ENCODE assay signal across 8 cellular contexts in the genomic region with DNA sequence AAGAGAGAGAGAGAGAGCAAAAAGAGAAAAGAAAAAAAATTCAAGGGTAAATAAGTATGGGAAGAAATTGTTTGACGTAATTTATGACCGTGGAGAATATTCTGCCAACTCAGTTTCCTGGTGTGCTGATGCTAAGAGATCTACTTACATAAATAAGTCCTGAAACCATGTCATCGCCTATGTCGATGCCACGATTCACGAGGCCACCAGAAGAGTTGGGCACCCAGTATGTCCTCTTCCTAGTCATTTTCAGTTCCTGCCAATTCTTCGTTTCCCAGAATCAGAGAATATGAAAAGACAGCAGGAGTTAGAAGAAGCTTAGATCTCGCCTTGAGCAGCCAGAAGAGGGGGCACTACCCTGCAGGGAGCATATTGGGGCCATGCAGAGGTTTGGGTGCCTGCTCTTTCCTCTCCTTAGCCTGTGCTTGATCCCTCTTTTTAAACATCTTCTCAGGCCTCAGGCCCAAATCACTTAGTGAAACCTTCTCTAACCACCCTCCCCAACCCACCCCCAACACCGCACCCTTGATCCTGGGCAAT. TPM values are rescaled to one million over a fixed set of nuclear protein-coding genes. Genes with fewer than 3 reads are reported as not detected.
DNase-seq lines count a peak whose midpoint lies in the region; ATAC-seq and TF ChIP-seq lines count a peak whose summit lies in the region.

No MANE protein-coding gene starts in this region.

- 61 to 69% methylated on average over 9 of the region's 9 CpGs for WGBS in lower leg skin, 2 donors

- H3K27ac Mint-ChIP-seq in CD4-positive, alpha-beta T cell, result no peak overlapping the region

- intact Hi-C loops in CD4-positive, alpha-beta T cell (cut with DNase I, micrococcal nuclease), result loop anchor here (1.0 to 5.0 kb wide), 2 partner anchors 399 to 401 kb away; no protein-coding TSS in a partner anchor
- intact Hi-C loops in head of caudate nucleus (cut with DNase I) (no loop called here), lower leg skin (cut with DNase I; ENCODE audit: low total_unique reads) (no loop called here)

- peak in 3 of 10 experiments; percentile 2 to 6 (median 3) for DNase-seq in CD4-positive, alpha-beta T cell
- DNase-seq in GM19238 (ENCODE audit: insufficient read length, low spot score) (peak; percentile 23), LHCN-M2 (ENCODE audit: low read depth) (peak; percentile 12), head of caudate nucleus (peak in 33 of 42 donors; percentile 4 to 67 (median 35)), lower leg skin (ENCODE audit: low spot score in 2 of 2) (no peak)
- DNase-seq in activated CD4-positive, alpha-beta T cell treated with anti-CD3 and anti-CD28 coated beads, Interleukin-2, amount 50 U/mL, for 48 hours, result peak; percentile 37 to 53
- peak; percentile 50 for DNase-seq in stimulated activated CD8-positive, alpha-beta memory T cell treated with anti-CD3 and anti-CD28 coated beads, Interleukin-4, amount 100 ng/mL, for 48 hours

- no peaks in the 10 kb centered on the region for H3K36me3 Mint-ChIP-seq in CD4-positive, alpha-beta T cell (ENCODE audit: low read depth)

- CTCF ChIA-PET in CD4-positive, alpha-beta T cell (lab: Charles Lee), result no interaction called here

- no peaks in the 10 kb centered on the region for H3K27me3 ChIP-seq in CD4-positive, alpha-beta T cell (ENCODE audit: control insufficient read depth, insufficient read depth, low read length)

- H3K4me1 Mint-ChIP-seq in CD4-positive, alpha-beta T cell (ENCODE audit: low read depth), result no peaks in the 10 kb centered on the region

- no peaks in the 10 kb centered on the region for H3K9me3 ChIP-seq in CD4-positive, alpha-beta T cell (ENCODE audit: control insufficient read depth, low read length)

- POLR2A ChIA-PET in CD4-positive, alpha-beta T cell (lab: Charles Lee), result interaction anchor here (0.9 kb wide), 1 partner anchor 392 kb away, joined by 5 read pairs; no protein-coding TSS in a partner anchor

- peak; percentile 52 for ATAC-seq in CD4-positive, alpha-beta T cell (ENCODE audit: poor library complexity)
- no peak for ATAC-seq in HG03196 (IDR thresholded peaks at IDR 0.05; ENCODE audit: unreplicated experiment)

- no peaks in the 10 kb centered on the region for H3K9me3 Mint-ChIP-seq in CD4-positive, alpha-beta T cell

- peaks cover 19% of the 10 kb centered on the region for H3K27me3 Mint-ChIP-seq in CD4-positive, alpha-beta T cell

- H3K4me3 ChIP-seq in lower leg skin (ENCODE audit: low read depth, poor library complexity, severe bottlenecking), result no peak overlapping the region

- TF ChIP-seq CTCF in CD4-positive, alpha-beta T cell (IDR thresholded peaks at IDR 0.05), result no peak
- TF ChIP-seq CTCF in lower leg skin (IDR thresholded peaks at IDR 0.05), result no peak

- no peak overlapping the region for H3K27ac ChIP-seq in CD4-positive, alpha-beta T cell (ENCODE audit: low read depth, low read length)

- TF ChIP-seq POLR2A in lower leg skin (IDR thresholded peaks at IDR 0.05), result no peak

- H3K4me3 Mint-ChIP-seq in CD4-positive, alpha-beta T cell, result no peak overlapping the region

RNA-seq across cellular contexts. Expression of gene LONP2, which starts 12.4 kb away (rescaled TPM):
- total RNA-seq in CD4-positive, alpha-beta T cell, result 10 to 100 TPM; 77.2 to 81.0 TPM
- total RNA-seq in LHCN-M2 (2014; rRNA removed) (39.9 and 45.3 TPM in 2 replicates), lower leg skin (10 to 100 TPM; 37.3 to 52.0 (median 47.0) TPM)
- 20.8 TPM for polyA plus RNA-seq in LHCN-M2 (2012)

RNA-seq across cellular contexts. Expression of gene ABCC11, which starts 15.6 kb away (rescaled TPM):
- under 1 TPM in 1 of 2 experiments, not detected in 1; 0.08 TPM for total RNA-seq in CD4-positive, alpha-beta T cell
- total RNA-seq in LHCN-M2 (2014; rRNA removed) (0.06 and 0.13 TPM in 2 replicates), lower leg skin (under 1 TPM in 2 of 4 donors, not detected in 2; 0.32 to 0.52 TPM)
- 0.09 TPM for polyA plus RNA-seq in LHCN-M2 (2012)

Comparison
In these comparisons a context has a peak if more than half of its experiments do, and no peak if none do; other contexts are left out.
1. DNase-seq: peak in GM19238 (single experiment), LHCN-M2 (single experiment), activated CD4-positive, alpha-beta T cell treated with anti-CD3 and anti-CD28 coated beads, Interleukin-2, amount 50 U/mL, for 48 hours (2 of 2), head of caudate nucleus (33 of 42) and stimulated activated CD8-positive, alpha-beta memory T cell treated with anti-CD3 and anti-CD28 coated beads, Interleukin-4, amount 100 ng/mL, for 48 hours (single experiment); none in lower leg skin (0 of 2).
2. intact Hi-C loops: an anchor here in CD4-positive, alpha-beta T cell (1.0 to 5.0 kb wide); none called in head of caudate nucleus and lower leg skin.